ENCODE assay signal across 25 cellular contexts in the genomic region with DNA sequence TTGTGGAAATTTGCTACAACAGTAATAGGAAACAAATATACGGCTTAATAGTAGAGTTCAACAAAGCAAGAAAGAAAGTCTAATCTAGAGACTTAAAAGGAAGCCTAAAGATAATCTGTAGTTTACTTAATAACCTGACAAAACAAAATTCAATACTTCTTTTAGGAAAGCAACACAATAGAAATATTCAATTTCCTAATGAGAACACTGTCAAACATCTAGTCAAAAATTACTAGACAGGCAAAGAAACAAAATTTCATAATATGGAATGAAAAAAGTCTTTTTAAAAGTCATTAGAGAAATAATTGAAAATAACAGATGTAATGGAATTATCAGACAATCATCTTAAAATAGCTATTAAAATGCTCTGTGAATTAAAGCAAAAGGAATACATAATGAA.
"Had no signal": no experiment of that assay in that cellular context is flagged by ENCODE, and none has a peak within 500 bp of the region (broad histone marks: within the 10 kb centered on the region; RNA-seq: fewer than 3 reads in every experiment).

No MANE protein-coding gene starts in this region.

- FAIRE-seq: urothelium cell line had no signal

- H3K36me3 ChIP-seq: stomach, suprapubic skin, thoracic aorta, thyroid gland, tibial artery, tibial nerve, transverse colon, upper lobe of left lung, upper lobe of right lung, uterus, vagina had no signal

- H3K27ac ChIP-seq: stomach, suprapubic skin, testis, thoracic aorta, thyroid gland, tibial artery, tibial nerve, transverse colon, upper lobe of left lung, upper lobe of right lung, uterus, vagina had no signal

- DNase-seq: stimulated activated CD4-positive, alpha-beta T cell treated with anti-CD3 and anti-CD28 coated beads, Interleukin-2, amount 100 ng/mL, for 48 hours; stimulated activated CD4-positive, alpha-beta T cell treated with anti-CD3 and anti-CD28 coated beads, Interleukin-4, amount 100 ng/mL, for 1 hour; stimulated activated CD4-positive, alpha-beta T cell treated with anti-CD3 and anti-CD28 coated beads, Interleukin-4, amount 100 ng/mL, for 24 hours; stimulated activated CD4-positive, alpha-beta T cell treated with anti-CD3 and anti-CD28 coated beads, Interleukin-4, amount 100 ng/mL, for 4 hours; stimulated activated CD8-positive, alpha-beta memory T cell treated with anti-CD3 and anti-CD28 coated beads, Interleukin-4, amount 100 ng/mL, for 48 hours; stimulated activated naive B cell treated with anti-CD40 and anti-IgM and Interleukin-4, amounts not matched to agents 10 μg/mL and 1 μg/mL and 100 μg/mL, for 72 hours; stimulated activated naive CD4-positive, alpha-beta T cell; stimulated activated naive CD4-positive, alpha-beta T cell treated with Interleukin-2 at 50 U/mL for 16 hours; stimulated activated naive CD8-positive, alpha-beta T cell treated with anti-CD3 and anti-CD28 coated beads, Interleukin-15, amount 100 ng/mL, for 72 hours; stimulated activated naive CD8-positive, alpha-beta T cell treated with anti-CD3 and anti-CD28 coated beads, Interleukin-15, Interleukin-2, amounts not matched to agents 100 U/mL and 50 U/mL, for 24 hours; stomach; substantia nigra; testis; thyroid gland; tibial artery; transverse colon; trophoblast cell; upper lobe of left lung; upper lobe of right lung; uterus had no signal

- H3K27me3 ChIP-seq: stomach, suprapubic skin, testis, thyroid gland, tibial artery, tibial nerve, transverse colon, upper lobe of left lung, upper lobe of right lung, uterus, vagina had no signal

- H3K4me3 ChIP-seq: stomach, suprapubic skin, testis, thoracic aorta, thyroid gland, tibial artery, tibial nerve, transverse colon, upper lobe of left lung, upper lobe of right lung, uterus, vagina had no signal

- H3K4me1 ChIP-seq: stomach, suprapubic skin, testis, thyroid gland, tibial artery, tibial nerve, transverse colon, upper lobe of left lung, upper lobe of right lung, uterus, vagina had no signal

- H3K9me3 ChIP-seq: testis, thyroid gland, upper lobe of right lung, uterus had no signal
